Comparison of ENCODE assay signal across 1 cellular context in genomic region chr12:108858399-108859074, GRCh38.
TF ChIP-seq lines count a peak whose summit lies in the region.

No MANE protein-coding gene starts in this region.

TF ChIP-seq in HepG2, 621 proteins besides CTCF, POLR2A, EP300 and RAD21:
- TF ChIP-seq ZNF263 (CRISPR knock-in tag; IDR thresholded peaks at IDR 0.05) (peak; percentile 85), ZNF609 (CRISPR knock-in tag; IDR thresholded peaks at IDR 0.05; ENCODE audit: borderline replicate concordance) (no peak), ZNF143 (CRISPR knock-in tag; IDR thresholded peaks at IDR 0.05) (0 out of 2 replicates have a peak, but pooled peaks have one; percentile 26), ZNF768 (CRISPR knock-in tag; IDR thresholded peaks at IDR 0.05) (peak; percentile 84), ATF7 (IDR thresholded peaks at IDR 0.05) (no peak), ATF7 (CRISPR knock-in tag; IDR thresholded peaks at IDR 0.05) (no peak), ZMYM3 (CRISPR knock-in tag; IDR thresholded peaks at IDR 0.05) (0 out of 2 replicates have a peak, but pooled peaks have one; percentile 4)
